ENCODE assay signal across 1 cellular context in the genomic region with DNA sequence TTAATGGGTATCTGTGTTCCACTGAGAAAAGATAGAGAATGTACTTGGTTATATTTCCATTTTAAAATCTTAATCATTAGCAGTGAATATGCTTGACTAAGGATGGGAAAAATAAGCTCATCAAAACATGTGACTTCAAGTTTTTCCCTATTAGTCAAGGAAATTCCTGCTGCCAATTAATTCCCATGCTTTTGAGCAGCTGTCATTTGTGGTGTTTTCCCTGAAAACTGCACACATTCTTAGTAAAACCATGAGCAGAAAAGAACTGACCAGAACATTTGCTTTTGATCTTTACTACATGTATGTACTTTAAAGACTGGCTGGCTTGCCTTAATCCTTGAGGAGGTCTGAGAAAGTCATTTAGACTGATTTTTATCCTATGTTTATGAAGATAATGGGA.
TF ChIP-seq lines count a peak whose summit lies in the region.

No MANE protein-coding gene starts in this region.

TF ChIP-seq in endothelial cell of umbilical vein, 7 proteins besides CTCF, POLR2A, EP300 and RAD21:
- TF ChIP-seq POLR2AphosphoS5 (IDR thresholded peaks at IDR 0.05; ENCODE audit: insufficient read depth, low read depth, low read length) (no peak), JUN (IDR thresholded peaks at IDR 0.05; ENCODE audit: borderline replicate concordance, insufficient read depth, insufficient read length, low read depth) (no peak), GATA2 (IDR thresholded peaks at IDR 0.05; ENCODE audit: insufficient read depth, insufficient read length, low read depth, low read length) (no peak), MYC (IDR thresholded peaks at IDR 0.05; ENCODE audit: low read depth, low read length) (no peak), FOS (IDR thresholded peaks at IDR 0.05; ENCODE audit: borderline replicate concordance, insufficient read depth, low read length) (no peak), EZH2 (IDR thresholded peaks at IDR 0.05; ENCODE audit: borderline replicate concordance, low read depth, low read length, severe bottlenecking) (no peak)
- TF ChIP-seq, protein P1, sequence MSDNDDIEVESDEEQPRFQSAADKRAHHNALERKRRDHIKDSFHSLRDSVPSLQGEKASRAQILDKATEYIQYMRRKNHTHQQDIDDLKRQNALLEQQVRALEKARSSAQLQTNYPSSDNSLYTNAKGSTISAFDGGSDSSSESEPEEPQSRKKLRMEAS (IDR thresholded peaks at IDR 0.05; ENCODE audit: insufficient read depth, insufficient read length) = no peak
